19 cellular contexts compared by ENCODE assay signal in genomic region chr6:40476673-40477072, GRCh38.
"Had no signal": no experiment of that assay in that cellular context is flagged by ENCODE, and none has a peak within 500 bp of the region (broad histone marks: within the 10 kb centered on the region; RNA-seq: fewer than 3 reads in every experiment).

No MANE protein-coding gene starts in this region.

- H3K4me3 ChIP-seq: esophagus squamous epithelium, hepatocyte, lung, neural progenitor cell, ovary, sigmoid colon, tibial artery had no signal

- H3K36me3 ChIP-seq: esophagus squamous epithelium, neural progenitor cell, ovary, sigmoid colon, tibial artery had no signal

- H3K27me3 ChIP-seq: neural progenitor cell, ovary had no signal

- H3K4me1 ChIP-seq: esophagus squamous epithelium, sigmoid colon had no signal

- DNase-seq: activated CD4-positive, alpha-beta T cell treated with anti-CD3 and anti-CD28 coated beads, Interleukin-2, amount 50 U/mL, for 1 hour; activated CD4-positive, CD25-positive, alpha-beta regulatory T cell treated with anti-CD3 and anti-CD28 coated beads, Interleukin-2, amount 50 U/mL, for 72 hours; activated CD8-positive, alpha-beta memory T cell treated with anti-CD3 and anti-CD28 coated beads, Interleukin-2, amount 50 U/mL, for 48 hours; activated gamma-delta T cell; activated T-cell treated with anti-CD3 and anti-CD28 coated beads, Interleukin-2, amount 50 U/mL, for 72 hours; dermis blood vessel endothelial cell; effector memory CD4-positive, alpha-beta T cell; esophagus squamous epithelium; left colon; midbrain; ovary; sigmoid colon; stimulated activated naive CD4-positive, alpha-beta T cell treated with Interleukin-2 at 50 U/mL for 16 hours; tibial artery had no signal

- ATAC-seq: activated T-cell treated with anti-CD3 and anti-CD28 coated beads, Interleukin-2, amount 50 U/mL, for 72 hours; left colon; SK-N-SH treated with all-trans-retinoic acid at 6 μM for 48 hours had no signal

- H3K27ac ChIP-seq: esophagus squamous epithelium, hepatocyte, neural progenitor cell, ovary, sigmoid colon, tibial artery, VCaP had no signal

- H3K9me3 ChIP-seq: esophagus squamous epithelium, ovary, sigmoid colon, tibial artery had no signal
